In genomic region chr9:129598089-129598596, GRCh38 we compare ENCODE assay signal across 10 cellular contexts. TPM values are rescaled to one million over a fixed set of nuclear protein-coding genes. Genes with fewer than 3 reads are reported as not detected.
DNase-seq lines count a peak whose midpoint lies in the region; ATAC-seq and TF ChIP-seq lines count a peak whose summit lies in the region.
"Had no signal": no experiment of that assay in that cellular context is flagged by ENCODE, and none has a peak within 500 bp of the region (broad histone marks: within the 10 kb centered on the region; RNA-seq: fewer than 3 reads in every experiment).

No MANE protein-coding gene starts in this region.

- H2BK5ac ChIP-seq in mesendoderm (ENCODE audit: low read length) = peak overlapping the region; percentile 36

- H3K36me3 ChIP-seq in mammary epithelial cell (ENCODE audit: insufficient read depth, low read length) (no peaks in the 10 kb centered on the region), mesendoderm (ENCODE audit: control insufficient read depth, insufficient read depth, low read length) (no peaks in the 10 kb centered on the region), tibial artery (no peaks in the 10 kb centered on the region)

- peak overlapping the region; percentile 98 for H3K56ac ChIP-seq in mesendoderm (ENCODE audit: low read length)

- no peaks in the 10 kb centered on the region for H3K27me3 ChIP-seq in mammary epithelial cell (ENCODE audit: insufficient read depth, low read length)
- H3K27me3 ChIP-seq in mesendoderm (ENCODE audit: insufficient read depth, low read length, poor library complexity) = no peaks in the 10 kb centered on the region
- H3K27me3 ChIP-seq in tibial artery = no peaks in the 10 kb centered on the region

- intact Hi-C loops in activated naive CD4-positive, alpha-beta T cell treated with anti-CD3 and anti-CD28 coated beads for 36 hours (cut with micrococcal nuclease) = no loop called here
- intact Hi-C loops in mammary epithelial cell (cut with micrococcal nuclease) = no loop called here
- intact Hi-C loops in tibial artery (cut with DNase I; ENCODE audit: low total_unique reads) = no loop called here

- dilution Hi-C loops in mammary epithelial cell (cut with HindIII; ENCODE audit: low sequenced_read_pairs) = no loop called here

- H3K9me3 ChIP-seq in mammary epithelial cell (replicated peaks; ENCODE audit: insufficient read depth, low read length) (no peaks in the 10 kb centered on the region), tibial artery (no peaks in the 10 kb centered on the region)

- peak overlapping the region; percentile 11 for H3K23ac ChIP-seq in mesendoderm (ENCODE audit: low read length)

- H3K79me2 ChIP-seq in mammary epithelial cell (ENCODE audit: insufficient read depth, low read length) (no peaks in the 10 kb centered on the region), mesendoderm (ENCODE audit: control insufficient read depth, insufficient read depth, low read length) (no peaks in the 10 kb centered on the region)

- no peaks in the 10 kb centered on the region for H3K36me3 Mint-ChIP-seq in activated naive CD4-positive, alpha-beta T cell treated with anti-CD3 and anti-CD28 coated beads for 36 hours (ENCODE audit: low read depth)

- H3K27ac Mint-ChIP-seq in activated naive CD4-positive, alpha-beta T cell treated with anti-CD3 and anti-CD28 coated beads for 36 hours = no peak overlapping the region

- no peak for DNase-seq in activated naive CD4-positive, alpha-beta T cell treated with anti-CD3 and anti-CD28 coated beads for 36 hours
- no peak for DNase-seq in activated naive CD4-positive, alpha-beta T cell treated with Interleukin-2 at 50 U/mL for 16 hours
- DNase-seq in mammary epithelial cell (no peak), mesendoderm (no peak), tibial artery (no peak), HUDEP-2 (lab: John Stamatoyannopoulos, UW; ENCODE audit: unreplicated experiment in 76 of 76) (no peak)
- no peak for DNase-seq in stimulated activated CD4-positive, alpha-beta T cell treated with anti-CD3 and anti-CD28 coated beads, Interleukin-4, amount 100 ng/mL, for 24 hours
- DNase-seq: activated CD4-positive, alpha-beta T cell treated with anti-CD3 and anti-CD28 coated beads for 48 hours; NCI-H526 treated with DMSO at 0.1 percent for 48 hours had no signal

- 66% methylated on average over 14 of the region's 14 CpGs for WGBS in mammary epithelial cell (ENCODE audit: low coverage, missing lambda C conversion rate)
- no CpG with 5 or more reads among the region's 14 CpGs for WGBS in mesendoderm (ENCODE audit: extremely low coverage, insufficient coverage, low lambda C conversion rate)

- H2BK120ac ChIP-seq in mesendoderm (ENCODE audit: low read depth, low read length) = peak overlapping the region; percentile 30

- H4K20me1 ChIP-seq in mammary epithelial cell (ENCODE audit: insufficient read depth, low read length) = no peaks in the 10 kb centered on the region

- peak overlapping the region; percentile 71 for H2AK5ac ChIP-seq in mesendoderm (ENCODE audit: low read length)

- H3K79me1 ChIP-seq in mesendoderm (ENCODE audit: low read length) = no peaks in the 10 kb centered on the region

- no peak overlapping the region for H3K27ac ChIP-seq in mammary epithelial cell (ENCODE audit: insufficient read depth, low read depth, low read length)
- H3K27ac ChIP-seq in mesendoderm (ENCODE audit: low read depth, low read length) = peak overlapping the region; percentile 99
- H3K27ac ChIP-seq in tibial artery = peak overlapping the region; percentile 88 to 89

- H3K9me3 Mint-ChIP-seq in activated naive CD4-positive, alpha-beta T cell treated with anti-CD3 and anti-CD28 coated beads for 36 hours = no peaks in the 10 kb centered on the region

- no peak overlapping the region for H4K8ac ChIP-seq in mesendoderm (ENCODE audit: low read depth, low read length)

- H3K18ac ChIP-seq in mesendoderm (ENCODE audit: low read length) = peak overlapping the region; percentile 97

- H3K4me1 Mint-ChIP-seq in activated naive CD4-positive, alpha-beta T cell treated with anti-CD3 and anti-CD28 coated beads for 36 hours (ENCODE audit: low read depth) = peaks cover 14% of the 10 kb centered on the region

- H3K4me1 ChIP-seq in mammary epithelial cell (ENCODE audit: insufficient read depth, low read length) (peaks cover 12% of the 10 kb centered on the region), mesendoderm (ENCODE audit: control insufficient read depth, low read depth, low read length) (peaks cover 14% of the 10 kb centered on the region), tibial artery (peaks cover 0 to 24% (median 13%) of the 10 kb centered on the region in 4 donors)

- H3K4me2 ChIP-seq in mammary epithelial cell (ENCODE audit: insufficient read depth, low read depth, low read length) = no peak overlapping the region
- peak overlapping the region; percentile 49 for H3K4me2 ChIP-seq in mesendoderm (ENCODE audit: low read length)

- H2AFZ ChIP-seq in mammary epithelial cell (ENCODE audit: low read depth, low read length) = peak overlapping the region; percentile 91

- H3K4ac ChIP-seq in mesendoderm (ENCODE audit: low read depth, low read length) = peak overlapping the region; percentile 94

- no TSS peak for BruUV-seq in mammary epithelial cell (replicated peaks; lab: Mats Ljungman, UMichigan)

- CTCF ChIA-PET in activated naive CD4-positive, alpha-beta T cell treated with anti-CD3 and anti-CD28 coated beads for 36 hours (lab: Charles Lee) = interaction anchor here (1.4 kb wide), 1 partner anchor 459 kb away, joined by 4 read pairs; no protein-coding TSS in a partner anchor
- CTCF ChIA-PET in mammary epithelial cell (lab: Charles Lee; ENCODE audit: low non-redundant PET) = no interaction called here

- H2BK15ac ChIP-seq in mesendoderm (replicated peaks; ENCODE audit: low read depth) = no peak overlapping the region

- no peak for ATAC-seq in GM19452 (IDR thresholded peaks at IDR 0.05; ENCODE audit: unreplicated experiment)

- H3K4me3 ChIP-seq in mammary epithelial cell (replicated peaks in 1 of 3; ENCODE audit: insufficient read depth in 1 of 3, low read depth in 2 of 3, low read length in 3 of 3) = no peak overlapping the region
- H3K4me3 ChIP-seq in mesendoderm (ENCODE audit: low read length) = no peak overlapping the region
- H3K4me3 ChIP-seq in tibial artery = peak overlapping the region in 1 of 2 donors; percentile 56

- peaks cover 6% of the 10 kb centered on the region for H3K27me3 Mint-ChIP-seq in activated naive CD4-positive, alpha-beta T cell treated with anti-CD3 and anti-CD28 coated beads for 36 hours (ENCODE audit: low read depth)

- no peak overlapping the region for H3K9ac ChIP-seq in mammary epithelial cell (ENCODE audit: insufficient read depth, low read length)
- peak overlapping the region; percentile 79 for H3K9ac ChIP-seq in mesendoderm (ENCODE audit: low read length)

- H3K4me3 Mint-ChIP-seq in activated naive CD4-positive, alpha-beta T cell treated with anti-CD3 and anti-CD28 coated beads for 36 hours = peak overlapping the region; percentile 3

- in situ Hi-C loops in mammary epithelial cell (cut with MboI; ENCODE audit: low sequenced_read_pairs in 2 of 2) = no loop called here

- H4K5ac ChIP-seq in mesendoderm (ENCODE audit: low read length) = no peak overlapping the region

- TF ChIP-seq CTCF in mammary epithelial cell (conservative IDR thresholded peaks at IDR 0.05 in 1 of 2, IDR thresholded peaks at IDR 0.05 in 1 of 2; ENCODE audit: extremely low read depth in 1 of 2, insufficient read depth in 1 of 2, low read depth in 1 of 2, low read length in 2 of 2) (no peak), tibial artery (IDR thresholded peaks at IDR 0.05) (no peak)

RNA-seq across cellular contexts. Expression of gene C9orf50, which starts 22.8 kb away (rescaled TPM):
- total RNA-seq in activated naive CD4-positive, alpha-beta T cell treated with anti-CD3 and anti-CD28 coated beads for 36 hours = not detected
- not detected for total RNA-seq in mammary epithelial cell
- polyA plus RNA-seq in mammary epithelial cell = not detected
- not detected for polyA minus RNA-seq in mammary epithelial cell
- polyA plus RNA-seq in mesendoderm (2013, experiment 1 of 2) = not detected
- not detected for polyA plus RNA-seq in mesendoderm (2013, experiment 2 of 2)

RNA-seq across cellular contexts. Expression of gene NTMT1, which starts 27.8 kb away (rescaled TPM):
- total RNA-seq in activated naive CD4-positive, alpha-beta T cell treated with anti-CD3 and anti-CD28 coated beads for 36 hours = 10 to 100 TPM; 58.6 to 59.3 TPM
- 10 to 100 TPM; 15.0 to 44.6 TPM for total RNA-seq in mammary epithelial cell
- 59.9 TPM for polyA plus RNA-seq in mammary epithelial cell
- polyA minus RNA-seq in mammary epithelial cell = 49.3 TPM
- polyA plus RNA-seq in mesendoderm (2013, experiment 1 of 2) = 42.0 TPM
- 43.1 TPM for polyA plus RNA-seq in mesendoderm (2013, experiment 2 of 2)

RNA-seq across cellular contexts. Expression of gene ASB6, which starts 43.8 kb away (rescaled TPM):
- 10 to 100 TPM; 13.0 to 13.8 TPM for total RNA-seq in activated naive CD4-positive, alpha-beta T cell treated with anti-CD3 and anti-CD28 coated beads for 36 hours
- total RNA-seq in mammary epithelial cell = 10 to 100 TPM; 21.4 to 28.2 TPM
- 25.2 TPM for polyA plus RNA-seq in mammary epithelial cell
- 8.7 TPM for polyA minus RNA-seq in mammary epithelial cell
- 11.8 TPM for polyA plus RNA-seq in mesendoderm (2013, experiment 1 of 2)
- 11.2 TPM for polyA plus RNA-seq in mesendoderm (2013, experiment 2 of 2)
